37 cellular contexts compared by ENCODE assay signal in genomic region chr11:59196777-59197176, GRCh38. TPM values are rescaled to one million over a fixed set of nuclear protein-coding genes. Genes with fewer than 3 reads are reported as not detected.
"Had no signal": no experiment of that assay in that cellular context is flagged by ENCODE, and none has a peak within 500 bp of the region (broad histone marks: within the 10 kb centered on the region; RNA-seq: fewer than 3 reads in every experiment).

No MANE protein-coding gene starts in this region.

- H3K4me3 Mint-ChIP-seq: activated CD4-positive, alpha-beta memory T cell treated with anti-CD3 and anti-CD28 coated beads, Interleukin-2, amount 10 ng/mL, durations not matched to agents 7 days and 5 days; activated CD8-positive, alpha-beta memory T cell treated with anti-CD3 and anti-CD28 coated beads, Interleukin-2, amount 10 ng/mL, durations not matched to agents 7 days and 5 days; activated naive CD8-positive, alpha-beta T cell treated with anti-CD3 and anti-CD28 coated beads for 36 hours; IgD-negative memory B cell had no signal

- H3K4me3 ChIP-seq: cardiac muscle cell, Peyer's patch, SK-N-MC had no signal

- H3K27me3 Mint-ChIP-seq: IgD-negative memory B cell had no signal

- DNase-seq: activated CD4-positive, alpha-beta memory T cell treated with anti-CD3 and anti-CD28 coated beads, Interleukin-2, amount 10 ng/mL, durations not matched to agents 7 days and 5 days; activated CD4-positive, alpha-beta T cell treated with anti-CD3 and anti-CD28 coated beads for 1 hour; activated CD4-positive, alpha-beta T cell treated with anti-CD3 and anti-CD28 coated beads for 48 hours; activated CD4-positive, CD25-positive, alpha-beta regulatory T cell; activated CD8-positive, alpha-beta memory T cell treated with anti-CD3 and anti-CD28 coated beads for 24 hours; activated CD8-positive, alpha-beta memory T cell treated with anti-CD3 and anti-CD28 coated beads, Interleukin-2, amount 10 ng/mL, durations not matched to agents 7 days and 5 days; activated CD8-positive, alpha-beta memory T cell treated with anti-CD3 and anti-CD28 coated beads, Interleukin-2, amount 50 U/mL, for 48 hours; activated effector memory CD4-positive, alpha-beta T cell treated with anti-CD3 and anti-CD28 coated beads, Interleukin-2, amount 50 U/mL, for 16 hours; activated naive CD4-positive, alpha-beta T cell; activated naive CD4-positive, alpha-beta T cell treated with anti-CD3 and anti-CD28 coated beads, Interleukin-2, amount 50 U/mL, for 16 hours; activated naive CD8-positive, alpha-beta T cell treated with anti-CD3 and anti-CD28 coated beads for 36 hours; activated T-cell treated with anti-CD3 and anti-CD28 coated beads, Interleukin-2, amount 50 U/mL, for 48 hours; amniotic stem cell; aorta; brain microvascular endothelial cell; Kasumi-1; KG1; NCI-H1092 treated with DMSO at 0.1 percent for 48 hours; NCI-H1417; NCI-H146; NCI-H187; NCI-H2029 treated with DMSO at 0.1 percent for 48 hours; NCI-H2107; NCI-H2171; NCI-H510A; NCI-H526; NCI-H748 treated with DMSO at 0.1 percent for 48 hours; NK-92 treated with Interleukin-12 subunit alpha and Interleukin-12 subunit beta, amount 100 ng/mL, for 24 hours; PC-3; Peyer's patch; RPMI8226; T1000; WERI-Rb-1 had no signal

- H3K36me3 Mint-ChIP-seq: activated CD8-positive, alpha-beta memory T cell treated with anti-CD3 and anti-CD28 coated beads, Interleukin-2, amount 10 ng/mL, durations not matched to agents 7 days and 5 days had no signal

- H3K27ac Mint-ChIP-seq: activated CD4-positive, alpha-beta memory T cell treated with anti-CD3 and anti-CD28 coated beads, Interleukin-2, amount 10 ng/mL, durations not matched to agents 7 days and 5 days; activated CD8-positive, alpha-beta memory T cell treated with anti-CD3 and anti-CD28 coated beads, Interleukin-2, amount 10 ng/mL, durations not matched to agents 7 days and 5 days; activated naive CD8-positive, alpha-beta T cell treated with anti-CD3 and anti-CD28 coated beads for 36 hours had no signal

- H3K36me3 ChIP-seq: brain microvascular endothelial cell, cardiac muscle cell, WERI-Rb-1 had no signal

- ATAC-seq: activated CD8-positive, alpha-beta memory T cell treated with anti-CD3 and anti-CD28 coated beads, Interleukin-2, amount 10 ng/mL, durations not matched to agents 7 days and 5 days; PC-3 had no signal

- H3K9me3 Mint-ChIP-seq: activated CD4-positive, alpha-beta memory T cell treated with anti-CD3 and anti-CD28 coated beads, Interleukin-2, amount 10 ng/mL, durations not matched to agents 7 days and 5 days had no signal

- H3K4me1 ChIP-seq: Peyer's patch had no signal

- H3K9me3 ChIP-seq: Peyer's patch had no signal

- H3K27ac ChIP-seq: brain microvascular endothelial cell, cardiac muscle cell, Peyer's patch, SK-N-MC, WERI-Rb-1 had no signal

- H3K27me3 ChIP-seq: brain microvascular endothelial cell, cardiac muscle cell, Peyer's patch had no signal

RNA-seq across cellular contexts. Expression of gene MPEG1, which starts 15.9 kb away (rescaled TPM):
- total RNA-seq: activated CD4-positive, alpha-beta memory T cell treated with anti-CD3 and anti-CD28 coated beads, Interleukin-2, amount 10 ng/mL, durations not matched to agents 7 days and 5 days; activated CD8-positive, alpha-beta memory T cell treated with anti-CD3 and anti-CD28 coated beads, Interleukin-2, amount 10 ng/mL, durations not matched to agents 7 days and 5 days; cardiac muscle cell; PC-3; T-helper 1 cell treated with Interleukin-12 subunit alpha and Interleukin-12 subunit beta and Interleukin-4 antibody, amounts not matched to agents 30 ng/mL and 1 ng/mL, for 36 hours had no signal
- polyA plus RNA-seq: cardiac muscle cell had no signal
